ENCODE assay signal across 1 cellular context in genomic region chr7:41162612-41163011, GRCh38.
TF ChIP-seq lines count a peak whose summit lies in the region.

No MANE protein-coding gene starts in this region.

TF ChIP-seq in IMR-90, 13 proteins besides CTCF, POLR2A, EP300 and RAD21 (continued from another document):
- TF ChIP-seq NFE2L2 (IDR thresholded peaks at IDR 0.05; ENCODE audit: low read depth, low read length) (no peak), RCOR1 (IDR thresholded peaks at IDR 0.05; ENCODE audit: insufficient replicate concordance, low read length) (no peak), SMC3 (IDR thresholded peaks at IDR 0.05; ENCODE audit: low read depth, low read length) (no peak), MXI1 (IDR thresholded peaks at IDR 0.05; ENCODE audit: borderline replicate concordance, low read depth, low read length) (no peak), CHD1 (IDR thresholded peaks at IDR 0.05; ENCODE audit: low read depth, low read length) (no peak), FOS (IDR thresholded peaks at IDR 0.05; ENCODE audit: low read depth, low read length) (no peak)
TF ChIP-seq in IMR-90: peak in this region for 0.
